8 cellular contexts compared by ENCODE assay signal in genomic region chr11:61429346-61429690, GRCh38. TPM values are rescaled to one million over a fixed set of nuclear protein-coding genes. Genes with fewer than 3 reads are reported as not detected.
DNase-seq lines count a peak whose midpoint lies in the region; ATAC-seq and TF ChIP-seq lines count a peak whose summit lies in the region.

No MANE protein-coding gene starts in this region.

- intact Hi-C loops in colonic mucosa (cut with DNase I) = no loop called here

- H3K9me3 ChIP-seq in colonic mucosa = no peaks in the 10 kb centered on the region
- H3K9me3 ChIP-seq in liver (ENCODE audit: control insufficient read depth in 4 of 4, low read length in 3 of 4) = no peaks in the 10 kb centered on the region

- TF ChIP-seq RAD21 in liver (IDR thresholded peaks at IDR 0.05) = no peak

- H3K36me3 ChIP-seq in colonic mucosa (peaks cover 8% of the 10 kb centered on the region), liver (ENCODE audit: control insufficient read depth in 4 of 4, insufficient read depth in 3 of 4, low read depth in 1 of 4, low read length in 3 of 4) (peaks cover 6 to 37% (median 22%) of the 10 kb centered on the region in 4 donors)

- H3K4me3 ChIP-seq in colonic mucosa (peak overlapping the region; percentile 88), liver (ENCODE audit: low read depth in 1 of 3, low read length in 3 of 3) (peak overlapping the region; percentile 76 to 99 (median 87))

- H3K27me3 ChIP-seq in colonic mucosa (no peaks in the 10 kb centered on the region), liver (ENCODE audit: control insufficient read depth in 4 of 4, insufficient read depth in 4 of 4, low read length in 3 of 4) (no peaks in the 10 kb centered on the region)

- H3K9ac ChIP-seq in colonic mucosa (ENCODE audit: low read depth in 2 of 2, low read length in 2 of 2) = peak overlapping the region; percentile 81 to 98
- H3K9ac ChIP-seq in liver (ENCODE audit: low read depth in 1 of 2, low read length in 2 of 2) = peak overlapping the region; percentile 64 to 88

- H3K27ac ChIP-seq in colonic mucosa (peak overlapping the region; percentile 94), liver (ENCODE audit: low read depth in 1 of 2, low read length in 2 of 2) (peak overlapping the region; percentile 93 to 98)

- TF ChIP-seq CTCF in colonic mucosa (IDR thresholded peaks at IDR 0.05) (no peak), liver (IDR thresholded peaks at IDR 0.05; ENCODE audit: low read depth, low read length, missing input control) (no peak)

- H3K4me1 ChIP-seq in colonic mucosa = no peaks in the 10 kb centered on the region
- H3K4me1 ChIP-seq in liver (ENCODE audit: control insufficient read depth in 4 of 4, insufficient read depth in 4 of 4, low read length in 3 of 4) = peaks cover 5 to 26% (median 19%) of the 10 kb centered on the region in 4 donors

- peak; percentile 46 for ATAC-seq in HG02763 (IDR thresholded peaks at IDR 0.05; ENCODE audit: unreplicated experiment)

- under 1% methylated on average over 37 of the region's 37 CpGs for WGBS in liver

- DNase-seq in SIG-M5 treated with dmso at 0.1 percent for 504 hours (lab: John Stamatoyannopoulos, UW; ENCODE audit: unreplicated experiment) = peak; percentile 39
- no peak for DNase-seq in SIG-M5 (lab: John Stamatoyannopoulos, UW)
- DNase-seq in NCI-H146 (lab: John Stamatoyannopoulos, UW) = peak; percentile 78
- peak; percentile 42 to 50 for DNase-seq in activated CD4-positive, alpha-beta T cell treated with anti-CD3 and anti-CD28 coated beads for 24 hours (ENCODE audit: low read depth in 2 of 2)
- DNase-seq in colonic mucosa = peak; percentile 63
- peak; percentile 45 for DNase-seq in stimulated activated CD8-positive, alpha-beta memory T cell treated with anti-CD3 and anti-CD28 coated beads, Interleukin-12 subunit alpha, Interleukin-12 subunit beta, amount 100 ng/mL, for 24 hours (ENCODE audit: extremely low read depth)

TF ChIP-seq in liver, 16 proteins besides CTCF, POLR2A, EP300 and RAD21:
- TF ChIP-seq RXRA (IDR thresholded peaks at IDR 0.05) (no peak), HNF4G (IDR thresholded peaks at IDR 0.05) (no peak), GABPA (IDR thresholded peaks at IDR 0.05 in 1 of 2, conservative IDR thresholded peaks at IDR 0.05 in 1 of 2) (no peak), EGR1 (IDR thresholded peaks at IDR 0.05; ENCODE audit: low read depth in 2 of 2) (no peak), TAF1 (conservative IDR thresholded peaks at IDR 0.05) (no peak), YY1 (IDR thresholded peaks at IDR 0.05) (no peak), REST (IDR thresholded peaks at IDR 0.05) (no peak), HNF4A (conservative IDR thresholded peaks at IDR 0.05) (no peak), NR2F2 (IDR thresholded peaks at IDR 0.05) (no peak), FOXA1 (IDR thresholded peaks at IDR 0.05) (no peak), SP1 (IDR thresholded peaks at IDR 0.05) (no peak), FOXA2 (IDR thresholded peaks at IDR 0.05) (no peak), MAX (IDR thresholded peaks at IDR 0.05) (no peak), ATF3 (IDR thresholded peaks at IDR 0.05) (no peak), ZBTB33 (IDR thresholded peaks at IDR 0.05) (no peak), JUND (IDR thresholded peaks at IDR 0.05) (no peak)

RNA-seq across cellular contexts. Expression of gene CPSF7, which starts 0.5 kb away (rescaled TPM):
- total RNA-seq in colonic mucosa (10 to 100 TPM; 56.2 to 65.8 TPM), liver (10 to 100 TPM; 21.0 to 23.3 TPM)
- polyA plus RNA-seq in liver = 10 to 100 TPM; 12.5 to 23.7 TPM

RNA-seq across cellular contexts. Expression of gene SDHAF2, which starts 0.6 kb away (rescaled TPM):
- 10 to 100 TPM; 38.3 to 38.5 TPM for total RNA-seq in colonic mucosa
- 10 to 100 TPM; 25.5 to 32.2 TPM for total RNA-seq in liver
- polyA plus RNA-seq in liver = 10 to 100 TPM; 28.1 to 46.9 TPM

RNA-seq across cellular contexts. Expression of gene TMEM216, which starts 36.9 kb away (rescaled TPM):
- total RNA-seq in colonic mucosa = 10 to 100 TPM in 1 of 2 donors, 1 to 10 TPM in 1; 9.0 to 10.3 TPM
- 1 to 10 TPM; 3.3 to 3.8 TPM for total RNA-seq in liver
- polyA plus RNA-seq in liver = 1 to 10 TPM; 2.3 to 4.0 TPM
